In the genomic region with DNA sequence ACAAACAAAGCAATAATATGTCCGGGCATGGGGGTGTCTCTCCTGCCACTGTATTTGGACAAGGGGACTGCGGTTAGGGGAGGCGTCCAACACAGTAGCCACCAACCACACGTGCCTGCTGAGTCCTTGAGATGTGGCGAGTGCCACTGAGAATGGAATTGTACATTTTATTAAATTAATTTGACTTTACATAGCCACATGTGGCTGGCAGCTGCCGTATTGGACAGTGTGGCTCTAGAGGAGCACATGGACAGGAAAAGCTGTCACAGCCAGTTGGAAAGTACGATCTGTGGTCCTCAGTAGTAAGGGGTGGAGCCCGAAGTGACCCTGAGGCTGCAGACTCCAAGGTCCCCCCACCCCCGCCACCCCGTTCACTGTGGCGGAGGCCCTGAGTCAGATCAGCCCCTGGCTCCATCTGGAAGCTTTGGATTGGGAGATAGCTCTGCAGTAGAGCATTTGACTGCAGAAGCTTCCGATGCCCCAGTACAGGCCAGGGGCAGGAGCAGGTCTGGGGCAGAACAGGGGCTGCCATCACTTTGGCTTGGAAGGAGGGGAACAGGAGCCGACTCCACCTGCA, we compare ENCODE assay signal across 18 cellular contexts. TPM values are rescaled to one million over a fixed set of nuclear protein-coding genes. Genes with fewer than 3 reads are reported as not detected.
DNase-seq lines count a peak whose midpoint lies in the region; TF ChIP-seq lines count a peak whose summit lies in the region.
"Had no signal": no experiment of that assay in that cellular context is flagged by ENCODE, and none has a peak within 500 bp of the region (broad histone marks: within the 10 kb centered on the region; RNA-seq: fewer than 3 reads in every experiment).

No MANE protein-coding gene starts in this region.

- no peaks in the 10 kb centered on the region for H4K20me1 ChIP-seq in osteoblast (ENCODE audit: insufficient read depth, low read length)

- CTCF ChIA-PET in AG04450 (lab: Charles Lee) = no interaction called here

- TF ChIP-seq CTCF in AG04450 (IDR thresholded peaks at IDR 0.05; ENCODE audit: low read depth, low read length) (no peak), adrenal gland (IDR thresholded peaks at IDR 0.05) (no peak), osteoblast (IDR thresholded peaks at IDR 0.05; ENCODE audit: extremely low read depth, low read depth, low read length) (no peak), brain microvascular endothelial cell (IDR thresholded peaks at IDR 0.05; ENCODE audit: low read depth, low read length, missing control alignments) (no peak), thyroid gland (IDR thresholded peaks at IDR 0.05) (no peak)

- in situ Hi-C loops in brain microvascular endothelial cell (cut with HindIII; ENCODE audit: low pct_ligation_motif_present, low sequenced_read_pairs) = no loop called here

- no peaks in the 10 kb centered on the region for H3K79me2 ChIP-seq in osteoblast (ENCODE audit: insufficient read depth, low read length)

- peaks cover 21% of the 10 kb centered on the region for H3K27me3 ChIP-seq in AG04450 (ENCODE audit: control insufficient read depth, insufficient read depth, low read length)
- no peaks in the 10 kb centered on the region for H3K27me3 ChIP-seq in H7 (ENCODE audit: control insufficient read depth, insufficient read depth, low read length)
- no peaks in the 10 kb centered on the region for H3K27me3 ChIP-seq in adrenal gland
- peaks cover 15% of the 10 kb centered on the region for H3K27me3 ChIP-seq in osteoblast (ENCODE audit: insufficient read depth, low read length)
- H3K27me3 ChIP-seq in brain microvascular endothelial cell (replicated peaks) = peaks cover 12% of the 10 kb centered on the region
- no peaks in the 10 kb centered on the region for H3K27me3 ChIP-seq in thyroid gland
- H3K27me3 ChIP-seq: SJSA1 had no signal

- POLR2A ChIA-PET in AG04450 (lab: Yijun Ruan, JAX) = no interaction called here

- DNase-seq in AG04450 (ENCODE audit: low read depth, low spot score) (no peak), H7 (peak; percentile 36), adrenal gland (peak in 4 of 7 donors; percentile 40 to 64 (median 56)), osteoblast (ENCODE audit: insufficient read length, low spot score, missing footprints) (peak; percentile 34), NCI-H446 (lab: John Stamatoyannopoulos, UW) (no peak), brain microvascular endothelial cell (no peak), SIG-M5 (lab: John Stamatoyannopoulos, UW) (no peak), thyroid gland (no peak)
- DNase-seq: GOT3, Karpas-422, NCI-H1436, NCI-H1930, NCI-H226, NCI-H524 treated with DMSO at 0.1 percent for 48 hours, PC-3 had no signal

- TF ChIP-seq POLR2A in adrenal gland (IDR thresholded peaks at IDR 0.05) = no peak
- no peak for TF ChIP-seq POLR2A in thyroid gland (IDR thresholded peaks at IDR 0.05)

- intact Hi-C loops in adrenal gland (cut with DNase I) = no loop called here
- intact Hi-C loops in thyroid gland (cut with DNase I) = no loop called here

- H3K36me3 ChIP-seq in H7 (replicated peaks; ENCODE audit: control insufficient read depth, insufficient read depth, low read length) (no peaks in the 10 kb centered on the region), adrenal gland (replicated peaks in 1 of 2) (no peaks in the 10 kb centered on the region), osteoblast (ENCODE audit: insufficient read depth, low read length) (no peaks in the 10 kb centered on the region), brain microvascular endothelial cell (replicated peaks) (no peaks in the 10 kb centered on the region), thyroid gland (no peaks in the 10 kb centered on the region)
- H3K36me3 ChIP-seq: SJSA1 had no signal

- WGBS in adrenal gland, 4 donors = 45 to 55% (median 49%) methylated on average over 11 to 13 of the region's 13 CpGs
- 68 to 77% methylated on average over 9 to 11 of the region's 13 CpGs for WGBS in thyroid gland, 2 donors

- H3K4me3 ChIP-seq in AG04450 (ENCODE audit: low read depth, low read length) (no peak overlapping the region), H7 (ENCODE audit: insufficient read depth, low read depth, low read length) (no peak overlapping the region), adrenal gland (no peak overlapping the region), osteoblast (ENCODE audit: insufficient read depth, low read length) (no peak overlapping the region), brain microvascular endothelial cell (ENCODE audit: low read depth, low read length) (no peak overlapping the region), thyroid gland (replicated peaks in 1 of 3) (no peak overlapping the region)
- H3K4me3 ChIP-seq: SJSA1 had no signal

- peak overlapping the region; percentile 21 for H3K27ac ChIP-seq in AG04450 (ENCODE audit: low read depth, low read length)
- no peak overlapping the region for H3K27ac ChIP-seq in adrenal gland
- no peak overlapping the region for H3K27ac ChIP-seq in osteoblast (ENCODE audit: low read depth, low read length)
- H3K27ac ChIP-seq in brain microvascular endothelial cell = no peak overlapping the region
- no peak overlapping the region for H3K27ac ChIP-seq in thyroid gland
- H3K27ac ChIP-seq: C4-2B, RWPE1, SJSA1 had no signal

- no peak overlapping the region for H3K4me2 ChIP-seq in osteoblast (ENCODE audit: insufficient read depth, low read length)

- H3K4me1 ChIP-seq in adrenal gland (replicated peaks in 1 of 2) (peaks cover 0 to 6% of the 10 kb centered on the region in 2 donors), osteoblast (ENCODE audit: insufficient read depth, low read length) (no peaks in the 10 kb centered on the region), thyroid gland (peaks cover 1 to 8% of the 10 kb centered on the region in 2 donors)
- H3K4me1 ChIP-seq: SJSA1 had no signal

- H2AFZ ChIP-seq in osteoblast (ENCODE audit: low read length) = no peak overlapping the region

- H3K9me3 ChIP-seq in AG04450 (ENCODE audit: control insufficient read depth, insufficient read depth, low read length) (no peaks in the 10 kb centered on the region), adrenal gland (replicated peaks in 1 of 3) (no peaks in the 10 kb centered on the region), osteoblast (ENCODE audit: low read depth, low read length) (no peaks in the 10 kb centered on the region), thyroid gland (no peaks in the 10 kb centered on the region)
- H3K9me3 ChIP-seq: SJSA1 had no signal

RNA-seq across cellular contexts. Expression of a gene that starts 25.8 kb away (rescaled TPM):
- polyA plus RNA-seq in AG04450 (2011; rRNA removed) (0.16 and 0.48 TPM in 2 replicates), adrenal gland (10 to 100 TPM in 2 of 3 donors, 1 to 10 TPM in 1; 2.5 to 59.0 (median 13.7) TPM)
- polyA minus RNA-seq in AG04450 (2011; rRNA and poly(A)+ RNA removed) = 0.78 and 0.87 TPM in 2 replicates
- 1.3 and 3.3 TPM in 2 replicates for total RNA-seq in H7 (2014; rRNA removed; shearing (Covaris generic))
- total RNA-seq in adrenal gland (1 to 10 TPM in 7 of 8 donors, under 1 TPM in 1; 0.60 to 9.4 (median 2.7) TPM), osteoblast (1.1 TPM in 1 of 2 replicates, not detected in the other), thyroid gland (1 to 10 TPM in 1 of 4 donors, under 1 TPM in 2, not detected in 1; 0.22 to 1.3 (median 0.50) TPM)
- total RNA-seq: SJSA1 had no signal

Comparison
In these comparisons a context has a peak if more than half of its experiments do, and no peak if none do; other contexts are left out.
1. DNase-seq: peak in H7 (single experiment), adrenal gland (4 of 7) and osteoblast (single experiment); none in AG04450 (single experiment), NCI-H446 (0 of 2), brain microvascular endothelial cell (single experiment), SIG-M5 (single experiment) and thyroid gland (0 of 2).